20 cellular contexts compared by ENCODE assay signal in the genomic region with DNA sequence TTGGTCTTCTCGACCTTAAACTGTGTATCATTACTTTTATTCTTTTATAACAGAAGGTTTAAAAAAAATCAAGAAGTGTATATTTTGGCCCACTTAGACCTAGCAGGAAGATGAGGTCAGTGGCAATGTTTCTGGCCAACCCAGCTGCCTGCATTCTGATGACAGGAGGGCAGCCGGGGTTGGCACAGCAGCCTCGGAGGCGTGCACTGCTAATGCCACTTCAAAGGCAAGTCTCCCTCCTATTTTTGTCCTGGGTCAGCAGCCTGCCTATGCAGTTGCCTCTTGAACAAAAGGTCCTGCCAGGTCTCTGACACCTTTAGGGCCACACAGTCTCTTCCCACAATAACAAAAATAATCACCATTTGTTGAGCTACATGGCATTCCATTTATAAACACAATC.
DNase-seq lines count a peak whose midpoint lies in the region; ATAC-seq and TF ChIP-seq lines count a peak whose summit lies in the region.
"Had no signal": no experiment of that assay in that cellular context is flagged by ENCODE, and none has a peak within 500 bp of the region (broad histone marks: within the 10 kb centered on the region; RNA-seq: fewer than 3 reads in every experiment).

No MANE protein-coding gene starts in this region.

- H3K27ac ChIP-seq in esophagus muscularis mucosa (replicated peaks in 1 of 4) (peak overlapping the region; percentile 56 to 98 (median 83)), lung (ENCODE audit: low read depth in 1 of 2, low read length in 1 of 2) (peak overlapping the region in 1 of 2 donors; percentile 92), thoracic aorta (peak overlapping the region; percentile 68 to 83)

- no peaks in the 10 kb centered on the region for H3K9me3 ChIP-seq in esophagus muscularis mucosa
- H3K9me3 ChIP-seq in lung (ENCODE audit: control insufficient read depth in 2 of 2, insufficient read depth in 1 of 2, low read length in 1 of 2): no peaks in the 10 kb centered on the region
- no peaks in the 10 kb centered on the region for H3K9me3 ChIP-seq in thoracic aorta

- no peaks in the 10 kb centered on the region for H3K36me3 Mint-ChIP-seq in Calu3 (ENCODE audit: insufficient read depth, unreplicated experiment)
- H3K36me3 Mint-ChIP-seq: activated CD4-positive, alpha-beta memory T cell treated with anti-CD3 and anti-CD28 coated beads for 36 hours; activated naive CD8-positive, alpha-beta T cell treated with anti-CD3 and anti-CD28 coated beads for 36 hours had no signal

- peak; percentile 43 for DNase-seq in NAMALWA (ENCODE audit: low spot score)
- no peak for DNase-seq in esophagus muscularis mucosa (ENCODE audit: extremely low spot score)
- peak; percentile 42 for DNase-seq in lung (ENCODE audit: low spot score)
- DNase-seq in thoracic aorta (ENCODE audit: low spot score): peak; percentile 63
- no peak for DNase-seq in NCI-H2107 treated with DMSO at 0.1 percent for 48 hours (lab: John Stamatoyannopoulos, UW; ENCODE audit: unreplicated experiment)
- DNase-seq in Calu3: no peak
- no peak for DNase-seq in NCI-H2081 (lab: John Stamatoyannopoulos, UW)
- DNase-seq: activated CD4-positive, alpha-beta memory T cell treated with anti-CD3 and anti-CD28 coated beads for 36 hours; activated naive CD8-positive, alpha-beta T cell treated with anti-CD3 and anti-CD28 coated beads for 36 hours; activated T-cell treated with anti-CD3 and anti-CD28 coated beads, Interleukin-2, amount 50 U/mL, for 72 hours; AML-193; caudate nucleus; endodermal cell; foreskin melanocyte; H9; NCI-H2029; stimulated activated CD4-positive, alpha-beta T cell treated with anti-CD3 and anti-CD28 coated beads, Interleukin-2, amount 100 ng/mL, for 24 hours had no signal

- CTCF ChIA-PET in Calu3 (lab: Charles Lee): no interaction called here

- BruUV-seq in Calu3 (replicated peaks; lab: Mats Ljungman, UMichigan): no TSS peak

- intact Hi-C loops in esophagus muscularis mucosa (cut with DNase I): no loop called here
- intact Hi-C loops in Calu3 (cut with micrococcal nuclease; ENCODE audit: unreplicated experiment): no loop called here

- H3K4me1 Mint-ChIP-seq in Calu3 (ENCODE audit: low read depth, unreplicated experiment): peaks cover 16% of the 10 kb centered on the region

- no peaks in the 10 kb centered on the region for H3K27me3 Mint-ChIP-seq in Calu3 (ENCODE audit: unreplicated experiment)
- H3K27me3 Mint-ChIP-seq: activated naive CD8-positive, alpha-beta T cell treated with anti-CD3 and anti-CD28 coated beads for 36 hours had no signal

- no peak for TF ChIP-seq CTCF in esophagus muscularis mucosa (IDR thresholded peaks at IDR 0.05)
- TF ChIP-seq CTCF in lung (IDR thresholded peaks at IDR 0.05; ENCODE audit: control extremely low read depth, extremely low read depth): no peak
- TF ChIP-seq CTCF in thoracic aorta (IDR thresholded peaks at IDR 0.05): no peak
- no peak for TF ChIP-seq CTCF in Calu3 (IDR thresholded peaks at IDR 0.05; ENCODE audit: unreplicated experiment)

- no peak for TF ChIP-seq POLR2A in esophagus muscularis mucosa (IDR thresholded peaks at IDR 0.05; ENCODE audit: low read depth)

- no peak for ATAC-seq in lung (ENCODE audit: insufficient read depth, low FRiP score)
- ATAC-seq in thoracic aorta (ENCODE audit: insufficient number of reproducible peaks, low FRiP score, low read depth): peak; percentile 90
- ATAC-seq in GM18502 (IDR thresholded peaks at IDR 0.05; ENCODE audit: poor library complexity, unreplicated experiment): no peak
- ATAC-seq: activated T-cell treated with anti-CD3 and anti-CD28 coated beads, Interleukin-2, amount 50 U/mL, for 72 hours; Panc1 had no signal

- H3K4me1 ChIP-seq in esophagus muscularis mucosa (peaks cover 25 to 79% (median 71%) of the 10 kb centered on the region in 4 donors), lung (ENCODE audit: control insufficient read depth in 2 of 2, insufficient read depth in 2 of 2, low read length in 2 of 2) (peaks cover 2 to 5% of the 10 kb centered on the region in 2 donors), thoracic aorta (ENCODE audit: control insufficient read depth in 1 of 2, low read depth in 2 of 2) (peaks cover 34 to 68% of the 10 kb centered on the region in 2 donors)

- no peaks in the 10 kb centered on the region for H3K27me3 ChIP-seq in esophagus muscularis mucosa
- no peaks in the 10 kb centered on the region for H3K27me3 ChIP-seq in lung (ENCODE audit: control insufficient read depth, insufficient read depth)
- H3K27me3 ChIP-seq in thoracic aorta (replicated peaks; ENCODE audit: insufficient read depth): no peaks in the 10 kb centered on the region

- no peaks in the 10 kb centered on the region for H3K36me3 ChIP-seq in esophagus muscularis mucosa
- no peaks in the 10 kb centered on the region for H3K36me3 ChIP-seq in lung (ENCODE audit: control insufficient read depth in 2 of 2, insufficient read depth in 2 of 2, low read length in 2 of 2)
- no peaks in the 10 kb centered on the region for H3K36me3 ChIP-seq in thoracic aorta

- H3K4me3 ChIP-seq in esophagus muscularis mucosa: no peak overlapping the region
- no peak overlapping the region for H3K4me3 ChIP-seq in lung
- no peak overlapping the region for H3K4me3 ChIP-seq in thoracic aorta

- no peak overlapping the region for H3K4me3 Mint-ChIP-seq in Calu3 (ENCODE audit: low read depth, unreplicated experiment)
- H3K4me3 Mint-ChIP-seq: activated CD4-positive, alpha-beta memory T cell treated with anti-CD3 and anti-CD28 coated beads for 36 hours; activated naive CD8-positive, alpha-beta T cell treated with anti-CD3 and anti-CD28 coated beads for 36 hours; activated T-cell treated with anti-CD3 and anti-CD28 coated beads, Interleukin-2, amount 50 U/mL, for 72 hours; endodermal cell; H9; nephron had no signal

- no peaks in the 10 kb centered on the region for H3K9me3 Mint-ChIP-seq in Calu3 (ENCODE audit: low read depth, unreplicated experiment)
- H3K9me3 Mint-ChIP-seq: activated CD4-positive, alpha-beta memory T cell treated with anti-CD3 and anti-CD28 coated beads for 36 hours; activated naive CD8-positive, alpha-beta T cell treated with anti-CD3 and anti-CD28 coated beads for 36 hours; endodermal cell; H9; nephron had no signal

- H3K27ac Mint-ChIP-seq in Calu3 (ENCODE audit: unreplicated experiment): no peak overlapping the region
- H3K27ac Mint-ChIP-seq: activated CD4-positive, alpha-beta memory T cell treated with anti-CD3 and anti-CD28 coated beads for 36 hours; activated naive CD8-positive, alpha-beta T cell treated with anti-CD3 and anti-CD28 coated beads for 36 hours; activated T-cell treated with anti-CD3 and anti-CD28 coated beads, Interleukin-2, amount 50 U/mL, for 72 hours; endodermal cell; H9 had no signal

- TF ChIP-seq EP300 in esophagus muscularis mucosa (IDR thresholded peaks at IDR 0.05): peak; percentile 91

- 50% methylated on average over 4 of the region's 4 CpGs for WGBS in esophagus muscularis mucosa
- 36 to 61% methylated on average over 4 of the region's 4 CpGs for WGBS in lung, 2 donors

Comparison
In these comparisons a context has a peak if more than half of its experiments do, and no peak if none do; other contexts are left out.
1. DNase-seq: peak in NAMALWA (single experiment), lung (single experiment) and thoracic aorta (single experiment); none in esophagus muscularis mucosa (single experiment), NCI-H2107 treated with DMSO at 0.1 percent for 48 hours (single experiment), Calu3 (single experiment) and NCI-H2081 (0 of 2).